In genomic region chr11:66051766-66052663, GRCh38 we compare ENCODE assay signal across 1 cellular context.
TF ChIP-seq lines count a peak whose summit lies in the region.

Gene SF3B2 (plus strand): TSS chr11:66052364. CDS start chr11:66052385, 21 bp downstream.

TF ChIP-seq in GM12878, 131 proteins besides CTCF, POLR2A, EP300 and RAD21 (continued from another document and continues in another):
- TF ChIP-seq BCLAF1 (IDR thresholded peaks at IDR 0.05), result no peak
- no peak for TF ChIP-seq SUZ12 (IDR thresholded peaks at IDR 0.05; ENCODE audit: unreplicated experiment)
- TF ChIP-seq STAT1 (conservative IDR thresholded peaks at IDR 0.05), result no peak
- TF ChIP-seq USF1 (IDR thresholded peaks at IDR 0.05; ENCODE audit: borderline replicate concordance, extremely low read length, insufficient read depth, low read depth, low read length), result no peak
- TF ChIP-seq, protein P1, sequence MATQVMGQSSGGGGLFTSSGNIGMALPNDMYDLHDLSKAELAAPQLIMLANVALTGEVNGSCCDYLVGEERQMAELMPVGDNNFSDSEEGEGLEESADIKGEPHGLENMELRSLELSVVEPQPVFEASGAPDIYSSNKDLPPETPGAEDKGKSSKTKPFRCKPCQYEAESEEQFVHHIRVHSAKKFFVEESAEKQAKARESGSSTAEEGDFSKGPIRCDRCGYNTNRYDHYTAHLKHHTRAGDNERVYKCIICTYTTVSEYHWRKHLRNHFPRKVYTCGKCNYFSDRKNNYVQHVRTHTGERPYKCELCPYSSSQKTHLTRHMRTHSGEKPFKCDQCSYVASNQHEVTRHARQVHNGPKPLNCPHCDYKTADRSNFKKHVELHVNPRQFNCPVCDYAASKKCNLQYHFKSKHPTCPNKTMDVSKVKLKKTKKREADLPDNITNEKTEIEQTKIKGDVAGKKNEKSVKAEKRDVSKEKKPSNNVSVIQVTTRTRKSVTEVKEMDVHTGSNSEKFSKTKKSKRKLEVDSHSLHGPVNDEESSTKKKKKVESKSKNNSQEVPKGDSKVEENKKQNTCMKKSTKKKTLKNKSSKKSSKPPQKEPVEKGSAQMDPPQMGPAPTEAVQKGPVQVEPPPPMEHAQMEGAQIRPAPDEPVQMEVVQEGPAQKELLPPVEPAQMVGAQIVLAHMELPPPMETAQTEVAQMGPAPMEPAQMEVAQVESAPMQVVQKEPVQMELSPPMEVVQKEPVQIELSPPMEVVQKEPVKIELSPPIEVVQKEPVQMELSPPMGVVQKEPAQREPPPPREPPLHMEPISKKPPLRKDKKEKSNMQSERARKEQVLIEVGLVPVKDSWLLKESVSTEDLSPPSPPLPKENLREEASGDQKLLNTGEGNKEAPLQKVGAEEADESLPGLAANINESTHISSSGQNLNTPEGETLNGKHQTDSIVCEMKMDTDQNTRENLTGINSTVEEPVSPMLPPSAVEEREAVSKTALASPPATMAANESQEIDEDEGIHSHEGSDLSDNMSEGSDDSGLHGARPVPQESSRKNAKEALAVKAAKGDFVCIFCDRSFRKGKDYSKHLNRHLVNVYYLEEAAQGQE (IDR thresholded peaks at IDR 0.05; ENCODE audit: low read depth, low read length), result no peak
- TF ChIP-seq LARP7 (IDR thresholded peaks at IDR 0.05), result peak; percentile 14; the same call in 1 of the 2 replicates
- TF ChIP-seq MTA2 (IDR thresholded peaks at IDR 0.05; ENCODE audit: low read depth), result no peak
- TF ChIP-seq TCF12 (IDR thresholded peaks at IDR 0.05; ENCODE audit: low read depth, low read length), result 0 out of 2 replicates have a peak, but pooled peaks have one; percentile 11
- TF ChIP-seq, protein P2, sequence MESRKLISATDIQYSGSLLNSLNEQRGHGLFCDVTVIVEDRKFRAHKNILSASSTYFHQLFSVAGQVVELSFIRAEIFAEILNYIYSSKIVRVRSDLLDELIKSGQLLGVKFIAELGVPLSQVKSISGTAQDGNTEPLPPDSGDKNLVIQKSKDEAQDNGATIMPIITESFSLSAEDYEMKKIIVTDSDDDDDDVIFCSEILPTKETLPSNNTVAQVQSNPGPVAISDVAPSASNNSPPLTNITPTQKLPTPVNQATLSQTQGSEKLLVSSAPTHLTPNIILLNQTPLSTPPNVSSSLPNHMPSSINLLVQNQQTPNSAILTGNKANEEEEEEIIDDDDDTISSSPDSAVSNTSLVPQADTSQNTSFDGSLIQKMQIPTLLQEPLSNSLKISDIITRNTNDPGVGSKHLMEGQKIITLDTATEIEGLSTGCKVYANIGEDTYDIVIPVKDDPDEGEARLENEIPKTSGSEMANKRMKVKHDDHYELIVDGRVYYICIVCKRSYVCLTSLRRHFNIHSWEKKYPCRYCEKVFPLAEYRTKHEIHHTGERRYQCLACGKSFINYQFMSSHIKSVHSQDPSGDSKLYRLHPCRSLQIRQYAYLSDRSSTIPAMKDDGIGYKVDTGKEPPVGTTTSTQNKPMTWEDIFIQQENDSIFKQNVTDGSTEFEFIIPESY (IDR thresholded peaks at IDR 0.05), result no peak
- peak; percentile 89 for TF ChIP-seq NKRF (conservative IDR thresholded peaks at IDR 0.05)
- TF ChIP-seq CHD2 (IDR thresholded peaks at IDR 0.05; ENCODE audit: borderline replicate concordance, low read depth, low read length), result peak; percentile 75
- no peak for TF ChIP-seq NFXL1 (IDR thresholded peaks at IDR 0.05; ENCODE audit: borderline replicate concordance)
- no peak; the same call in 1 of the 2 replicates for TF ChIP-seq EED (IDR thresholded peaks at IDR 0.05; ENCODE audit: low read depth)
- TF ChIP-seq NR2C2 (IDR thresholded peaks at IDR 0.05; ENCODE audit: borderline replicate concordance, control insufficient read depth, insufficient read length, low read depth), result no peak
- no peak for TF ChIP-seq ZBED1 (IDR thresholded peaks at IDR 0.05; ENCODE audit: borderline replicate concordance)
- no peak for TF ChIP-seq MYB (IDR thresholded peaks at IDR 0.05; ENCODE audit: borderline replicate concordance, low read depth, low read length)
- TF ChIP-seq MXI1 (IDR thresholded peaks at IDR 0.05; ENCODE audit: low read depth, low read length), result peak; percentile 64; the same call in 1 of the 2 replicates
- no peak for TF ChIP-seq STAT3 (IDR thresholded peaks at IDR 0.05; ENCODE audit: low read depth, low read length)
- peak; percentile 84 for TF ChIP-seq NR2C1 (IDR thresholded peaks at IDR 0.05)
- no peak for TF ChIP-seq SMAD1 (IDR thresholded peaks at IDR 0.05; ENCODE audit: low read depth, partially characterized antibody)
- TF ChIP-seq BHLHE40 (IDR thresholded peaks at IDR 0.05; ENCODE audit: borderline replicate concordance in 1 of 2, low read depth in 2 of 2, low read length in 1 of 2), result peak; percentile 34 to 82; a peak in 3 of 4 replicates
- 0 out of 3 replicates have a peak, but pooled peaks have one; percentile 9 for TF ChIP-seq POU2F2 (IDR thresholded peaks at IDR 0.05; ENCODE audit: borderline replicate concordance, low read depth, low read length)
- peak; percentile 71; the same call in 1 of the 2 replicates for TF ChIP-seq POLR2AphosphoS2 (IDR thresholded peaks at IDR 0.05; ENCODE audit: low read depth, low read length)
- TF ChIP-seq HDAC6 (IDR thresholded peaks at IDR 0.05; ENCODE audit: unreplicated experiment), result no peak
- TF ChIP-seq NBN (IDR thresholded peaks at IDR 0.05), result peak; percentile 13
- TF ChIP-seq, protein P3, sequence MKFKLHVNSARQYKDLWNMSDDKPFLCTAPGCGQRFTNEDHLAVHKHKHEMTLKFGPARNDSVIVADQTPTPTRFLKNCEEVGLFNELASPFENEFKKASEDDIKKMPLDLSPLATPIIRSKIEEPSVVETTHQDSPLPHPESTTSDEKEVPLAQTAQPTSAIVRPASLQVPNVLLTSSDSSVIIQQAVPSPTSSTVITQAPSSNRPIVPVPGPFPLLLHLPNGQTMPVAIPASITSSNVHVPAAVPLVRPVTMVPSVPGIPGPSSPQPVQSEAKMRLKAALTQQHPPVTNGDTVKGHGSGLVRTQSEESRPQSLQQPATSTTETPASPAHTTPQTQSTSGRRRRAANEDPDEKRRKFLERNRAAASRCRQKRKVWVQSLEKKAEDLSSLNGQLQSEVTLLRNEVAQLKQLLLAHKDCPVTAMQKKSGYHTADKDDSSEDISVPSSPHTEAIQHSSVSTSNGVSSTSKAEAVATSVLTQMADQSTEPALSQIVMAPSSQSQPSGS (IDR thresholded peaks at IDR 0.05; ENCODE audit: low read length), result no peak
- peak; percentile 66 for TF ChIP-seq TARDBP (IDR thresholded peaks at IDR 0.05; ENCODE audit: borderline replicate concordance)
- TF ChIP-seq RBBP5 (conservative IDR thresholded peaks at IDR 0.05), result no peak
- TF ChIP-seq TCF7 (IDR thresholded peaks at IDR 0.05; ENCODE audit: borderline replicate concordance), result no peak
- no peak for TF ChIP-seq CHD4 (IDR thresholded peaks at IDR 0.05)
- TF ChIP-seq YBX1 (IDR thresholded peaks at IDR 0.05), result no peak
- TF ChIP-seq MYC (IDR thresholded peaks at IDR 0.05; ENCODE audit: insufficient read depth, insufficient read length, insufficient replicate concordance, low read length, severe bottlenecking), result no peak
- TF ChIP-seq, protein P4, sequence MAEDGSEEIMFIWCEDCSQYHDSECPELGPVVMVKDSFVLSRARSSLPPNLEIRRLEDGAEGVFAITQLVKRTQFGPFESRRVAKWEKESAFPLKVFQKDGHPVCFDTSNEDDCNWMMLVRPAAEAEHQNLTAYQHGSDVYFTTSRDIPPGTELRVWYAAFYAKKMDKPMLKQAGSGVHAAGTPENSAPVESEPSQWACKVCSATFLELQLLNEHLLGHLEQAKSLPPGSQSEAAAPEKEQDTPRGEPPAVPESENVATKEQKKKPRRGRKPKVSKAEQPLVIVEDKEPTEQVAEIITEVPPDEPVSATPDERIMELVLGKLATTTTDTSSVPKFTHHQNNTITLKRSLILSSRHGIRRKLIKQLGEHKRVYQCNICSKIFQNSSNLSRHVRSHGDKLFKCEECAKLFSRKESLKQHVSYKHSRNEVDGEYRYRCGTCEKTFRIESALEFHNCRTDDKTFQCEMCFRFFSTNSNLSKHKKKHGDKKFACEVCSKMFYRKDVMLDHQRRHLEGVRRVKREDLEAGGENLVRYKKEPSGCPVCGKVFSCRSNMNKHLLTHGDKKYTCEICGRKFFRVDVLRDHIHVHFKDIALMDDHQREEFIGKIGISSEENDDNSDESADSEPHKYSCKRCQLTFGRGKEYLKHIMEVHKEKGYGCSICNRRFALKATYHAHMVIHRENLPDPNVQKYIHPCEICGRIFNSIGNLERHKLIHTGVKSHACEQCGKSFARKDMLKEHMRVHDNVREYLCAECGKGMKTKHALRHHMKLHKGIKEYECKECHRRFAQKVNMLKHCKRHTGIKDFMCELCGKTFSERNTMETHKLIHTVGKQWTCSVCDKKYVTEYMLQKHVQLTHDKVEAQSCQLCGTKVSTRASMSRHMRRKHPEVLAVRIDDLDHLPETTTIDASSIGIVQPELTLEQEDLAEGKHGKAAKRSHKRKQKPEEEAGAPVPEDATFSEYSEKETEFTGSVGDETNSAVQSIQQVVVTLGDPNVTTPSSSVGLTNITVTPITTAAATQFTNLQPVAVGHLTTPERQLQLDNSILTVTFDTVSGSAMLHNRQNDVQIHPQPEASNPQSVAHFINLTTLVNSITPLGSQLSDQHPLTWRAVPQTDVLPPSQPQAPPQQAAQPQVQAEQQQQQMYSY (CRISPR knock-in tag; IDR thresholded peaks at IDR 0.05), result no peak
- TF ChIP-seq ZNF687 (IDR thresholded peaks at IDR 0.05), result no peak
- no peak for TF ChIP-seq BCL11A (IDR thresholded peaks at IDR 0.05; ENCODE audit: low read depth, low read length)
- TF ChIP-seq ZNF622 (IDR thresholded peaks at IDR 0.05), result no peak
- TF ChIP-seq IKZF2 (IDR thresholded peaks at IDR 0.05), result peak in 1 of 2 experiments; percentile 19; a peak in 1 of 4 replicates
- TF ChIP-seq KAT2A (conservative IDR thresholded peaks at IDR 0.05; ENCODE audit: control insufficient read depth, low read depth, low read length), result no peak
- TF ChIP-seq SIX5 (IDR thresholded peaks at IDR 0.05; ENCODE audit: low read depth, low read length, severe bottlenecking), result peak; percentile 86
